ENCODE assay signal across 8 cellular contexts in genomic region chr22:42931421-42932196, GRCh38.
DNase-seq lines count a peak whose midpoint lies in the region; ATAC-seq and TF ChIP-seq lines count a peak whose summit lies in the region.

No MANE protein-coding gene starts in this region.

- no peak overlapping the region for H3K4me3 Mint-ChIP-seq in CD4-positive, alpha-beta T cell
- H3K4me3 Mint-ChIP-seq in type B pancreatic cell: no peak overlapping the region

- peaks cover 4% of the 10 kb centered on the region for H3K36me3 Mint-ChIP-seq in CD4-positive, alpha-beta T cell (ENCODE audit: low read depth)
- peaks cover 3% of the 10 kb centered on the region for H3K36me3 Mint-ChIP-seq in type B pancreatic cell

- intact Hi-C loops in CD4-positive, alpha-beta T cell (cut with DNase I, micrococcal nuclease): no loop called here

- no peak overlapping the region for H3K9ac ChIP-seq in SK-N-SH

- H3K4me3 ChIP-seq in hepatocyte: no peak overlapping the region
- H3K4me3 ChIP-seq in SK-N-SH (ENCODE audit: low read depth in 2 of 2, low read length in 1 of 2): no peak overlapping the region

- TF ChIP-seq RAD21 in SK-N-SH (IDR thresholded peaks at IDR 0.05; ENCODE audit: low read length): no peak

- H3K4me1 ChIP-seq in hepatocyte (ENCODE audit: insufficient read depth): peaks cover 40% of the 10 kb centered on the region
- H3K4me1 ChIP-seq in SK-N-SH (ENCODE audit: control insufficient read depth in 1 of 2, insufficient read depth in 2 of 2, low read depth in 1 of 2, low read length in 1 of 2): peaks cover 2 to 18% of the 10 kb centered on the region in 2 experiments; a peak in 3 of 4 replicates

- H3K79me2 ChIP-seq in hepatocyte (peaks cover 95% of the 10 kb centered on the region), SK-N-SH (ENCODE audit: insufficient read depth) (peaks cover 93% of the 10 kb centered on the region)

- no peak for DNase-seq in CD4-positive, alpha-beta T cell
- peak; percentile 41 for DNase-seq in SIG-M5 (lab: John Stamatoyannopoulos, UW)
- DNase-seq in hepatocyte (ENCODE audit: low spot score): no peak
- DNase-seq in type B pancreatic cell (ENCODE audit: extremely low spot score, unreplicated experiment): no peak
- DNase-seq in NK-92 (lab: John Stamatoyannopoulos, UW; ENCODE audit: unreplicated experiment): no peak
- no peak for DNase-seq in activated CD4-positive, alpha-beta T cell treated with anti-CD3 and anti-CD28 coated beads for 4 hours
- no peak for DNase-seq in SK-N-SH

- ATAC-seq in CD4-positive, alpha-beta T cell (ENCODE audit: poor library complexity): no peak
- peak; percentile 44 for ATAC-seq in GM21619 (IDR thresholded peaks at IDR 0.05; ENCODE audit: unreplicated experiment)

- CTCF ChIA-PET in CD4-positive, alpha-beta T cell (lab: Charles Lee): no interaction called here
- CTCF ChIA-PET in SK-N-SH (lab: Yijun Ruan, JAX): no interaction called here

- TF ChIP-seq EP300 in SK-N-SH (IDR thresholded peaks at IDR 0.05; ENCODE audit: borderline replicate concordance in 1 of 2, low read depth in 1 of 2, low read length in 1 of 2): no peak

- H3K27me3 ChIP-seq in CD4-positive, alpha-beta T cell (ENCODE audit: control insufficient read depth, insufficient read depth, low read length): no peaks in the 10 kb centered on the region
- H3K27me3 ChIP-seq in hepatocyte: no peaks in the 10 kb centered on the region
- H3K27me3 ChIP-seq in SK-N-SH (ENCODE audit: insufficient read depth): no peaks in the 10 kb centered on the region

- no peaks in the 10 kb centered on the region for H3K9me3 ChIP-seq in CD4-positive, alpha-beta T cell (ENCODE audit: control insufficient read depth, low read length)
- H3K9me3 ChIP-seq in hepatocyte (ENCODE audit: low read depth) (no peaks in the 10 kb centered on the region), SK-N-SH (no peaks in the 10 kb centered on the region)

- H3K4me2 ChIP-seq in hepatocyte (no peak overlapping the region), SK-N-SH (no peak overlapping the region)

- H2AFZ ChIP-seq in hepatocyte: no peak overlapping the region
- H2AFZ ChIP-seq in SK-N-SH (ENCODE audit: low read depth): no peak overlapping the region

- H3K9me2 ChIP-seq in hepatocyte (replicated peaks; ENCODE audit: insufficient read depth) (no peaks in the 10 kb centered on the region), SK-N-SH (no peaks in the 10 kb centered on the region)

- H4K20me1 ChIP-seq in hepatocyte (ENCODE audit: insufficient read depth, poor library complexity, severe bottlenecking): peaks cover 35% of the 10 kb centered on the region
- no peaks in the 10 kb centered on the region for H4K20me1 ChIP-seq in SK-N-SH (ENCODE audit: insufficient read depth)

- no peaks in the 10 kb centered on the region for H3K9me3 Mint-ChIP-seq in CD4-positive, alpha-beta T cell
- H3K9me3 Mint-ChIP-seq in type B pancreatic cell: no peaks in the 10 kb centered on the region

- peaks cover 9% of the 10 kb centered on the region for H3F3A ChIP-seq in SK-N-SH (replicated peaks; ENCODE audit: insufficient read depth)

- no peaks in the 10 kb centered on the region for H3K27me3 Mint-ChIP-seq in CD4-positive, alpha-beta T cell
- no peaks in the 10 kb centered on the region for H3K27me3 Mint-ChIP-seq in type B pancreatic cell

- peaks cover 74% of the 10 kb centered on the region for H3K4me1 Mint-ChIP-seq in CD4-positive, alpha-beta T cell (ENCODE audit: low read depth)
- H3K4me1 Mint-ChIP-seq in type B pancreatic cell (ENCODE audit: unreplicated experiment): peaks cover 43% of the 10 kb centered on the region

- H3K36me3 ChIP-seq in hepatocyte (replicated peaks; ENCODE audit: insufficient read depth, low read depth) (no peaks in the 10 kb centered on the region), SK-N-SH (replicated peaks in 1 of 2; ENCODE audit: control insufficient read depth in 1 of 2, insufficient read depth in 2 of 2, low read length in 1 of 2) (no peaks in the 10 kb centered on the region)

- POLR2A ChIA-PET in CD4-positive, alpha-beta T cell (lab: Charles Lee): no interaction called here
- POLR2A ChIA-PET in SK-N-SH (lab: Yijun Ruan, JAX): no interaction called here

- 85% methylated on average over 10 of the region's 10 CpGs for WGBS in hepatocyte (ENCODE audit: low lambda C conversion rate, missing lambda C conversion rate)
- 93% methylated on average over 10 of the region's 10 CpGs for WGBS in SK-N-SH (ENCODE audit: low lambda C conversion rate)

- peak overlapping the region; percentile 2 for H3K27ac Mint-ChIP-seq in CD4-positive, alpha-beta T cell
- H3K27ac Mint-ChIP-seq in type B pancreatic cell: peak overlapping the region; percentile 10

- no peak overlapping the region for H3K27ac ChIP-seq in CD4-positive, alpha-beta T cell (ENCODE audit: low read depth, low read length)
- H3K27ac ChIP-seq in hepatocyte: peak overlapping the region; percentile 87
- peak overlapping the region in 1 of 2 experiments; percentile 99; a peak in 1 of 4 replicates for H3K27ac ChIP-seq in SK-N-SH (ENCODE audit: low read depth in 2 of 2, low read length in 1 of 2)

- no peak for TF ChIP-seq CTCF in CD4-positive, alpha-beta T cell (IDR thresholded peaks at IDR 0.05)
- TF ChIP-seq CTCF in hepatocyte (IDR thresholded peaks at IDR 0.05; ENCODE audit: poor library complexity) (no peak), type B pancreatic cell (conservative IDR thresholded peaks at IDR 0.05) (no peak), SK-N-SH (IDR thresholded peaks at IDR 0.05) (no peak)

TF ChIP-seq in SK-N-SH, 30 proteins besides CTCF, POLR2A, EP300 and RAD21 (continues in another document):
- TF ChIP-seq TAF1 (IDR thresholded peaks at IDR 0.05; ENCODE audit: borderline replicate concordance, low read depth, low read length) (no peak), RCOR1 (IDR thresholded peaks at IDR 0.05; ENCODE audit: low read length) (no peak), MEF2A (IDR thresholded peaks at IDR 0.05; ENCODE audit: borderline replicate concordance, low read depth) (no peak), YY1 (IDR thresholded peaks at IDR 0.05; ENCODE audit: low read depth) (no peak), FOXJ3 (CRISPR knock-in tag; IDR thresholded peaks at IDR 0.05) (no peak), CHD2 (IDR thresholded peaks at IDR 0.05; ENCODE audit: low read length, partially characterized antibody) (no peak), TEAD4 (IDR thresholded peaks at IDR 0.05; ENCODE audit: borderline replicate concordance, insufficient read depth) (no peak), IRF3 (IDR thresholded peaks at IDR 0.05; ENCODE audit: low read depth, low read length) (no peak), SMC3 (IDR thresholded peaks at IDR 0.05; ENCODE audit: low read depth, low read length) (no peak), ELF1 (IDR thresholded peaks at IDR 0.05) (no peak), POLR2AphosphoS5 (IDR thresholded peaks at IDR 0.05; ENCODE audit: low read depth, low read length) (no peak)
- TF ChIP-seq, protein P1, sequence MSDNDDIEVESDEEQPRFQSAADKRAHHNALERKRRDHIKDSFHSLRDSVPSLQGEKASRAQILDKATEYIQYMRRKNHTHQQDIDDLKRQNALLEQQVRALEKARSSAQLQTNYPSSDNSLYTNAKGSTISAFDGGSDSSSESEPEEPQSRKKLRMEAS (IDR thresholded peaks at IDR 0.05; ENCODE audit: low read depth): no peak
- TF ChIP-seq, protein P2, sequence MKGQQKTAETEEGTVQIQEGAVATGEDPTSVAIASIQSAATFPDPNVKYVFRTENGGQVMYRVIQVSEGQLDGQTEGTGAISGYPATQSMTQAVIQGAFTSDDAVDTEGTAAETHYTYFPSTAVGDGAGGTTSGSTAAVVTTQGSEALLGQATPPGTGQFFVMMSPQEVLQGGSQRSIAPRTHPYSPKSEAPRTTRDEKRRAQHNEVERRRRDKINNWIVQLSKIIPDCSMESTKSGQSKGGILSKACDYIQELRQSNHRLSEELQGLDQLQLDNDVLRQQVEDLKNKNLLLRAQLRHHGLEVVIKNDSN (IDR thresholded peaks at IDR 0.05; ENCODE audit: borderline replicate concordance, low read depth): no peak
- TF ChIP-seq, protein P3, sequence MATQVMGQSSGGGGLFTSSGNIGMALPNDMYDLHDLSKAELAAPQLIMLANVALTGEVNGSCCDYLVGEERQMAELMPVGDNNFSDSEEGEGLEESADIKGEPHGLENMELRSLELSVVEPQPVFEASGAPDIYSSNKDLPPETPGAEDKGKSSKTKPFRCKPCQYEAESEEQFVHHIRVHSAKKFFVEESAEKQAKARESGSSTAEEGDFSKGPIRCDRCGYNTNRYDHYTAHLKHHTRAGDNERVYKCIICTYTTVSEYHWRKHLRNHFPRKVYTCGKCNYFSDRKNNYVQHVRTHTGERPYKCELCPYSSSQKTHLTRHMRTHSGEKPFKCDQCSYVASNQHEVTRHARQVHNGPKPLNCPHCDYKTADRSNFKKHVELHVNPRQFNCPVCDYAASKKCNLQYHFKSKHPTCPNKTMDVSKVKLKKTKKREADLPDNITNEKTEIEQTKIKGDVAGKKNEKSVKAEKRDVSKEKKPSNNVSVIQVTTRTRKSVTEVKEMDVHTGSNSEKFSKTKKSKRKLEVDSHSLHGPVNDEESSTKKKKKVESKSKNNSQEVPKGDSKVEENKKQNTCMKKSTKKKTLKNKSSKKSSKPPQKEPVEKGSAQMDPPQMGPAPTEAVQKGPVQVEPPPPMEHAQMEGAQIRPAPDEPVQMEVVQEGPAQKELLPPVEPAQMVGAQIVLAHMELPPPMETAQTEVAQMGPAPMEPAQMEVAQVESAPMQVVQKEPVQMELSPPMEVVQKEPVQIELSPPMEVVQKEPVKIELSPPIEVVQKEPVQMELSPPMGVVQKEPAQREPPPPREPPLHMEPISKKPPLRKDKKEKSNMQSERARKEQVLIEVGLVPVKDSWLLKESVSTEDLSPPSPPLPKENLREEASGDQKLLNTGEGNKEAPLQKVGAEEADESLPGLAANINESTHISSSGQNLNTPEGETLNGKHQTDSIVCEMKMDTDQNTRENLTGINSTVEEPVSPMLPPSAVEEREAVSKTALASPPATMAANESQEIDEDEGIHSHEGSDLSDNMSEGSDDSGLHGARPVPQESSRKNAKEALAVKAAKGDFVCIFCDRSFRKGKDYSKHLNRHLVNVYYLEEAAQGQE (IDR thresholded peaks at IDR 0.05; ENCODE audit: low read depth, low read length): no peak
